ENCODE assay signal across 10 cellular contexts in genomic region chr5:103271570-103272289, GRCh38. TPM values are rescaled to one million over a fixed set of nuclear protein-coding genes. Genes with fewer than 3 reads are reported as not detected.
DNase-seq lines count a peak whose midpoint lies in the region; ATAC-seq, FAIRE-seq and TF ChIP-seq lines count a peak whose summit lies in the region.
"Had no signal": no experiment of that assay in that cellular context is flagged by ENCODE, and none has a peak within 500 bp of the region (broad histone marks: within the 10 kb centered on the region; RNA-seq: fewer than 3 reads in every experiment).

No MANE protein-coding gene starts in this region.

- H3K36me3 ChIP-seq in astrocyte (ENCODE audit: insufficient read depth, low read length), result peaks cover 10% of the 10 kb centered on the region
- peaks cover 3% of the 10 kb centered on the region for H3K36me3 ChIP-seq in mucosa of descending colon (ENCODE audit: low read depth)
- peaks cover 0 to 4% of the 10 kb centered on the region in 2 donors for H3K36me3 ChIP-seq in adrenal gland (replicated peaks in 1 of 2)

- H3K79me2 ChIP-seq in astrocyte (ENCODE audit: insufficient read depth, low read length), result peaks cover 97% of the 10 kb centered on the region

- H3K27ac ChIP-seq in astrocyte (ENCODE audit: low read depth, low read length) (no peak overlapping the region), adrenal gland (no peak overlapping the region)
- H3K27ac ChIP-seq: right atrium auricular region, WERI-Rb-1 had no signal

- H3K27me3 Mint-ChIP-seq in astrocyte (ENCODE audit: low read depth, unreplicated experiment), result no peaks in the 10 kb centered on the region
- H3K27me3 Mint-ChIP-seq: activated naive CD8-positive, alpha-beta T cell had no signal

- H3K4me1 Mint-ChIP-seq in astrocyte (ENCODE audit: low read depth, unreplicated experiment), result peaks cover 29% of the 10 kb centered on the region

- H4K20me1 ChIP-seq in astrocyte (ENCODE audit: insufficient read depth, low read length), result peaks cover 19% of the 10 kb centered on the region

- TF ChIP-seq CTCF in D721Med (IDR thresholded peaks at IDR 0.05; ENCODE audit: insufficient read depth, missing control alignments) (no peak), astrocyte (IDR thresholded peaks at IDR 0.05; ENCODE audit: insufficient read depth, low read depth, low read length) (no peak), mucosa of descending colon (IDR thresholded peaks at IDR 0.05) (no peak), adrenal gland (IDR thresholded peaks at IDR 0.05) (no peak)

- no peak for DNase-seq in D721Med (ENCODE audit: insufficient read length, low spot score)
- DNase-seq in astrocyte (ENCODE audit: low read depth), result peak; percentile 14
- no peak for DNase-seq in mucosa of descending colon
- DNase-seq in adrenal gland, result no peak
- no peak for DNase-seq in NCI-H82 treated with DMSO at 0.1 percent for 48 hours (lab: John Stamatoyannopoulos, UW; ENCODE audit: unreplicated experiment)
- no peak for DNase-seq in cerebellar nuclear complex (lab: John Stamatoyannopoulos, UW)
- DNase-seq: WERI-Rb-1 had no signal

- ATAC-seq in GM21367 (IDR thresholded peaks at IDR 0.05; ENCODE audit: unreplicated experiment), result peak; percentile 21
- ATAC-seq in mucosa of descending colon, result peak; percentile 69

- peak overlapping the region; percentile 20 for H3K4me2 ChIP-seq in astrocyte (ENCODE audit: low read length)

- no peaks in the 10 kb centered on the region for H3K27me3 ChIP-seq in astrocyte (ENCODE audit: insufficient read depth, low read length)
- H3K27me3 ChIP-seq in adrenal gland, result no peaks in the 10 kb centered on the region
- H3K27me3 ChIP-seq: right atrium auricular region had no signal

- H3K9me3 ChIP-seq in astrocyte (ENCODE audit: insufficient read depth, low read depth, low read length) (no peaks in the 10 kb centered on the region), mucosa of descending colon (no peaks in the 10 kb centered on the region), adrenal gland (replicated peaks in 1 of 3) (no peaks in the 10 kb centered on the region)
- H3K9me3 ChIP-seq: right atrium auricular region had no signal

- H3K4me3 Mint-ChIP-seq in astrocyte (ENCODE audit: unreplicated experiment), result no peak overlapping the region
- H3K4me3 Mint-ChIP-seq: activated naive CD8-positive, alpha-beta T cell had no signal

- 56 to 65% (median 58%) methylated on average over 2 of the region's 2 CpGs for WGBS in adrenal gland, 4 donors

- peaks cover 8% of the 10 kb centered on the region for H3K36me3 Mint-ChIP-seq in astrocyte (ENCODE audit: low read depth, unreplicated experiment)

- no peak overlapping the region for H3K27ac Mint-ChIP-seq in astrocyte (ENCODE audit: unreplicated experiment)
- H3K27ac Mint-ChIP-seq: activated naive CD8-positive, alpha-beta T cell had no signal

- no peaks in the 10 kb centered on the region for H3K9me3 Mint-ChIP-seq in astrocyte (ENCODE audit: unreplicated experiment)

- FAIRE-seq in D721Med (lab: Jason Lieb, UNC) (peak; percentile 16), astrocyte (lab: Jason Lieb, UNC) (peak; percentile 32)

- H3K4me1 ChIP-seq in astrocyte (ENCODE audit: insufficient read depth, low read length), result peaks cover 12% of the 10 kb centered on the region
- no peaks in the 10 kb centered on the region for H3K4me1 ChIP-seq in mucosa of descending colon (ENCODE audit: low read depth)
- peaks cover 4 to 23% of the 10 kb centered on the region in 2 donors for H3K4me1 ChIP-seq in adrenal gland (replicated peaks in 1 of 2)

- H3K4me3 ChIP-seq in astrocyte (ENCODE audit: insufficient read depth, low read depth, low read length) (no peak overlapping the region), mucosa of descending colon (no peak overlapping the region), adrenal gland (no peak overlapping the region)
- H3K4me3 ChIP-seq: right atrium auricular region had no signal

- intact Hi-C loops in mucosa of descending colon (cut with DNase I, micrococcal nuclease) (no loop called here), adrenal gland (cut with DNase I) (no loop called here)

- H3K9ac ChIP-seq in astrocyte (ENCODE audit: low read length), result no peak overlapping the region

- no peak overlapping the region for H2AFZ ChIP-seq in astrocyte (ENCODE audit: low read depth, low read length)

- no peak for TF ChIP-seq POLR2A in adrenal gland (IDR thresholded peaks at IDR 0.05)

RNA-seq across cellular contexts. Expression of gene MACIR, which starts 13.2 kb away (rescaled TPM):
- total RNA-seq in astrocyte (19.5 and 27.1 TPM in 2 replicates), mucosa of descending colon (10 to 100 TPM; 30.3 to 72.5 (median 67.9) TPM), adrenal gland (10 to 100 TPM in 1 of 8 donors, 1 to 10 TPM in 7; 1.9 to 10.1 (median 6.4) TPM)
- 1 to 10 TPM; 3.4 to 7.2 (median 3.7) TPM for polyA plus RNA-seq in adrenal gland
